In genomic region chr12:123483602-123484273, GRCh38 we compare ENCODE assay signal across 10 cellular contexts. TPM values are rescaled to one million over a fixed set of nuclear protein-coding genes. Genes with fewer than 3 reads are reported as not detected.
DNase-seq lines count a peak whose midpoint lies in the region; ATAC-seq and TF ChIP-seq lines count a peak whose summit lies in the region.
"Had no signal": no experiment of that assay in that cellular context is flagged by ENCODE, and none has a peak within 500 bp of the region (broad histone marks: within the 10 kb centered on the region; RNA-seq: fewer than 3 reads in every experiment).

No MANE protein-coding gene starts in this region.

- no peaks in the 10 kb centered on the region for H3K27me3 Mint-ChIP-seq in activated CD4-positive, alpha-beta memory T cell treated with anti-CD3 and anti-CD28 coated beads for 36 hours
- H3K27me3 Mint-ChIP-seq in activated CD4-positive, alpha-beta memory T cell treated with anti-CD3 and anti-CD28 coated beads, Interleukin-2, amount 10 ng/mL, durations not matched to agents 7 days and 5 days = no peaks in the 10 kb centered on the region
- H3K27me3 Mint-ChIP-seq in chondrocyte (ENCODE audit: low read depth) = no peaks in the 10 kb centered on the region
- peaks cover 9% of the 10 kb centered on the region for H3K27me3 Mint-ChIP-seq in stimulated activated memory B cell treated with anti-CD40 and anti-IgM and Interleukin-4, amounts not matched to agents 10 μg/mL and 1 μg/mL and 100 μg/mL, for 72 hours

- H3K4me3 Mint-ChIP-seq in activated CD4-positive, alpha-beta memory T cell treated with anti-CD3 and anti-CD28 coated beads for 36 hours = no peak overlapping the region
- H3K4me3 Mint-ChIP-seq in activated CD4-positive, alpha-beta memory T cell treated with anti-CD3 and anti-CD28 coated beads, Interleukin-2, amount 10 ng/mL, durations not matched to agents 7 days and 5 days = no peak overlapping the region
- H3K4me3 Mint-ChIP-seq in chondrocyte (ENCODE audit: unreplicated experiment) = no peak overlapping the region
- no peak overlapping the region for H3K4me3 Mint-ChIP-seq in stimulated activated memory B cell treated with anti-CD40 and anti-IgM and Interleukin-4, amounts not matched to agents 10 μg/mL and 1 μg/mL and 100 μg/mL, for 72 hours

- no peak for TF ChIP-seq POLR2A in gastroesophageal sphincter (IDR thresholded peaks at IDR 0.05)

- peaks cover 32% of the 10 kb centered on the region for H3K4me1 Mint-ChIP-seq in activated CD4-positive, alpha-beta memory T cell treated with anti-CD3 and anti-CD28 coated beads for 36 hours (ENCODE audit: low read depth)
- H3K4me1 Mint-ChIP-seq in activated CD4-positive, alpha-beta memory T cell treated with anti-CD3 and anti-CD28 coated beads, Interleukin-2, amount 10 ng/mL, durations not matched to agents 7 days and 5 days = peaks cover 16% of the 10 kb centered on the region
- peaks cover 43% of the 10 kb centered on the region for H3K4me1 Mint-ChIP-seq in chondrocyte (ENCODE audit: low read depth)
- H3K4me1 Mint-ChIP-seq in stimulated activated memory B cell treated with anti-CD40 and anti-IgM and Interleukin-4, amounts not matched to agents 10 μg/mL and 1 μg/mL and 100 μg/mL, for 72 hours = peaks cover 39% of the 10 kb centered on the region

- H3K4me1 ChIP-seq in Loucy (ENCODE audit: insufficient read depth, low read length, poor library complexity, severe bottlenecking) (peaks cover 20% of the 10 kb centered on the region), gastroesophageal sphincter (peaks cover 0 to 9% (median 0%) of the 10 kb centered on the region in 3 donors)

- no peak for TF ChIP-seq EP300 in gastroesophageal sphincter (IDR thresholded peaks at IDR 0.05)

- no peaks in the 10 kb centered on the region for H3F3A ChIP-seq in Loucy (ENCODE audit: low read depth)

- H2AFZ ChIP-seq in Loucy (ENCODE audit: low read length) = peak overlapping the region; percentile 52; the same call in 1 of the 2 replicates

- H4K20me1 ChIP-seq in Loucy (ENCODE audit: insufficient read depth, low read length, poor library complexity, severe bottlenecking) = no peaks in the 10 kb centered on the region

- peak overlapping the region; percentile 35 for H3K4me3 ChIP-seq in Loucy (ENCODE audit: low read length, poor library complexity, severe bottlenecking)
- no peak overlapping the region for H3K4me3 ChIP-seq in gastroesophageal sphincter
- H3K4me3 ChIP-seq: MG63 had no signal

- H3K9me3 Mint-ChIP-seq in activated CD4-positive, alpha-beta memory T cell treated with anti-CD3 and anti-CD28 coated beads for 36 hours = no peaks in the 10 kb centered on the region
- no peaks in the 10 kb centered on the region for H3K9me3 Mint-ChIP-seq in activated CD4-positive, alpha-beta memory T cell treated with anti-CD3 and anti-CD28 coated beads, Interleukin-2, amount 10 ng/mL, durations not matched to agents 7 days and 5 days
- no peaks in the 10 kb centered on the region for H3K9me3 Mint-ChIP-seq in chondrocyte (ENCODE audit: low read depth)
- no peaks in the 10 kb centered on the region for H3K9me3 Mint-ChIP-seq in stimulated activated memory B cell treated with anti-CD40 and anti-IgM and Interleukin-4, amounts not matched to agents 10 μg/mL and 1 μg/mL and 100 μg/mL, for 72 hours

- TF ChIP-seq CTCF in Loucy (conservative IDR thresholded peaks at IDR 0.05; ENCODE audit: low read length) (no peak), chondrocyte (IDR thresholded peaks at IDR 0.05) (no peak), gastroesophageal sphincter (IDR thresholded peaks at IDR 0.05) (no peak)

- POLR2A ChIA-PET in activated CD4-positive, alpha-beta memory T cell treated with anti-CD3 and anti-CD28 coated beads for 36 hours (lab: Charles Lee) = no interaction called here
- POLR2A ChIA-PET in activated CD4-positive, alpha-beta memory T cell treated with anti-CD3 and anti-CD28 coated beads, Interleukin-2, amount 10 ng/mL, durations not matched to agents 7 days and 5 days (lab: Charles Lee) = no interaction called here

- no peaks in the 10 kb centered on the region for H3K9me3 ChIP-seq in Loucy (ENCODE audit: insufficient read depth, low read depth, low read length)
- H3K9me3 ChIP-seq in gastroesophageal sphincter = no peaks in the 10 kb centered on the region
- H3K9me3 ChIP-seq: MG63 had no signal

- H3K27ac Mint-ChIP-seq in activated CD4-positive, alpha-beta memory T cell treated with anti-CD3 and anti-CD28 coated beads for 36 hours = peak overlapping the region; percentile 49
- H3K27ac Mint-ChIP-seq in activated CD4-positive, alpha-beta memory T cell treated with anti-CD3 and anti-CD28 coated beads, Interleukin-2, amount 10 ng/mL, durations not matched to agents 7 days and 5 days = no peak overlapping the region
- H3K27ac Mint-ChIP-seq in chondrocyte (ENCODE audit: unreplicated experiment) = peak overlapping the region; percentile 41
- peak overlapping the region; percentile 75 for H3K27ac Mint-ChIP-seq in stimulated activated memory B cell treated with anti-CD40 and anti-IgM and Interleukin-4, amounts not matched to agents 10 μg/mL and 1 μg/mL and 100 μg/mL, for 72 hours

- DNase-seq in activated CD4-positive, alpha-beta memory T cell treated with anti-CD3 and anti-CD28 coated beads for 36 hours = peak; percentile 16
- no peak for DNase-seq in activated CD4-positive, alpha-beta memory T cell treated with anti-CD3 and anti-CD28 coated beads, Interleukin-2, amount 10 ng/mL, durations not matched to agents 7 days and 5 days
- DNase-seq in chondrocyte (ENCODE audit: low spot score) = no peak
- no peak for DNase-seq in GOT3 (lab: John Stamatoyannopoulos, UW)
- DNase-seq in stimulated activated CD4-positive, alpha-beta T cell treated with anti-CD3 and anti-CD28 coated beads, Interleukin-4, amount 100 ng/mL, for 4 hours = no peak
- DNase-seq: MG63, SIG-M5 had no signal

- peak; percentile 51 for ATAC-seq in stimulated activated memory B cell treated with anti-CD40 and anti-IgM and Interleukin-4, amounts not matched to agents 10 μg/mL and 1 μg/mL and 100 μg/mL, for 72 hours
- no peak for ATAC-seq in gastroesophageal sphincter

- H3K27me3 ChIP-seq in Loucy (ENCODE audit: insufficient read depth, low read length, poor library complexity, severe bottlenecking) (no peaks in the 10 kb centered on the region), gastroesophageal sphincter (no peaks in the 10 kb centered on the region)
- H3K27me3 ChIP-seq: MG63 had no signal

- H3K9ac ChIP-seq in Loucy (ENCODE audit: low read depth, low read length, poor library complexity, severe bottlenecking) = no peak overlapping the region

- no peaks in the 10 kb centered on the region for H3K79me2 ChIP-seq in Loucy (ENCODE audit: insufficient read depth, low read length)

- no peaks in the 10 kb centered on the region for H3K9me2 ChIP-seq in Loucy (replicated peaks; ENCODE audit: low read depth, low read length)

- no peak overlapping the region for H3K27ac ChIP-seq in gastroesophageal sphincter

- peak overlapping the region; percentile 69 for H3K4me2 ChIP-seq in Loucy (ENCODE audit: low read depth, low read length, poor library complexity, severe bottlenecking)

- H3K36me3 ChIP-seq in Loucy (ENCODE audit: insufficient read depth, low read length) (no peaks in the 10 kb centered on the region), gastroesophageal sphincter (peaks cover 0 to 57% of the 10 kb centered on the region in 2 donors)

- no peaks in the 10 kb centered on the region for H3K36me3 Mint-ChIP-seq in activated CD4-positive, alpha-beta memory T cell treated with anti-CD3 and anti-CD28 coated beads for 36 hours
- H3K36me3 Mint-ChIP-seq in activated CD4-positive, alpha-beta memory T cell treated with anti-CD3 and anti-CD28 coated beads, Interleukin-2, amount 10 ng/mL, durations not matched to agents 7 days and 5 days (ENCODE audit: low read depth) = no peaks in the 10 kb centered on the region
- peaks cover 12% of the 10 kb centered on the region for H3K36me3 Mint-ChIP-seq in chondrocyte (ENCODE audit: low read depth)
- peaks cover 2% of the 10 kb centered on the region for H3K36me3 Mint-ChIP-seq in stimulated activated memory B cell treated with anti-CD40 and anti-IgM and Interleukin-4, amounts not matched to agents 10 μg/mL and 1 μg/mL and 100 μg/mL, for 72 hours

- intact Hi-C loops in activated CD4-positive, alpha-beta memory T cell treated with anti-CD3 and anti-CD28 coated beads for 36 hours (cut with micrococcal nuclease) = no loop called here

- 90% methylated on average over 2 of the region's 19 CpGs; no CpG with 5 or more reads in 1 of the 2 donors for WGBS in gastroesophageal sphincter (ENCODE audit: low coverage in 1 of 2), 2 donors

- CTCF ChIA-PET in activated CD4-positive, alpha-beta memory T cell treated with anti-CD3 and anti-CD28 coated beads for 36 hours (lab: Charles Lee) = no interaction called here
- CTCF ChIA-PET in activated CD4-positive, alpha-beta memory T cell treated with anti-CD3 and anti-CD28 coated beads, Interleukin-2, amount 10 ng/mL, durations not matched to agents 7 days and 5 days (lab: Charles Lee) = interaction anchor here (0.7 kb wide), 1 partner anchor 15 kb away, joined by 3 read pairs; no protein-coding TSS in a partner anchor

RNA-seq across cellular contexts. Expression of gene SNRNP35, which starts 25.8 kb away (rescaled TPM):
- total RNA-seq in activated CD4-positive, alpha-beta memory T cell treated with anti-CD3 and anti-CD28 coated beads for 36 hours = 10 to 100 TPM; 28.6 to 30.6 TPM
- total RNA-seq in activated CD4-positive, alpha-beta memory T cell treated with anti-CD3 and anti-CD28 coated beads, Interleukin-2, amount 10 ng/mL, durations not matched to agents 7 days and 5 days = 10 to 100 TPM; 29.7 to 35.0 TPM
- 8.2 to 19.3 TPM (median 9.2 TPM) in 3 replicates for total RNA-seq in chondrocyte
- total RNA-seq in gastroesophageal sphincter = 10 to 100 TPM; 16.3 to 17.6 (median 17.5) TPM

RNA-seq across cellular contexts. Expression of gene RILPL2, which starts 47.3 kb away (rescaled TPM):
- 10 to 100 TPM; 15.4 to 16.6 TPM for total RNA-seq in activated CD4-positive, alpha-beta memory T cell treated with anti-CD3 and anti-CD28 coated beads for 36 hours
- 1 to 10 TPM; 8.9 to 9.0 TPM for total RNA-seq in activated CD4-positive, alpha-beta memory T cell treated with anti-CD3 and anti-CD28 coated beads, Interleukin-2, amount 10 ng/mL, durations not matched to agents 7 days and 5 days
- total RNA-seq in chondrocyte (3.1 to 4.2 TPM (median 3.8 TPM) in 3 replicates), gastroesophageal sphincter (1 to 10 TPM; 6.2 to 9.2 (median 7.9) TPM)

RNA-seq across cellular contexts. Expression of gene RILPL1, which starts 49.8 kb away (rescaled TPM):
- total RNA-seq in activated CD4-positive, alpha-beta memory T cell treated with anti-CD3 and anti-CD28 coated beads for 36 hours = 1 to 10 TPM; 4.0 to 4.8 TPM
- 1 to 10 TPM; 1.8 to 2.0 TPM for total RNA-seq in activated CD4-positive, alpha-beta memory T cell treated with anti-CD3 and anti-CD28 coated beads, Interleukin-2, amount 10 ng/mL, durations not matched to agents 7 days and 5 days
- total RNA-seq in chondrocyte (34.6 to 41.6 TPM (median 39.5 TPM) in 3 replicates), gastroesophageal sphincter (10 to 100 TPM; 10.8 to 46.1 (median 24.3) TPM)
